1 cellular context compared by ENCODE assay signal in the genomic region with DNA sequence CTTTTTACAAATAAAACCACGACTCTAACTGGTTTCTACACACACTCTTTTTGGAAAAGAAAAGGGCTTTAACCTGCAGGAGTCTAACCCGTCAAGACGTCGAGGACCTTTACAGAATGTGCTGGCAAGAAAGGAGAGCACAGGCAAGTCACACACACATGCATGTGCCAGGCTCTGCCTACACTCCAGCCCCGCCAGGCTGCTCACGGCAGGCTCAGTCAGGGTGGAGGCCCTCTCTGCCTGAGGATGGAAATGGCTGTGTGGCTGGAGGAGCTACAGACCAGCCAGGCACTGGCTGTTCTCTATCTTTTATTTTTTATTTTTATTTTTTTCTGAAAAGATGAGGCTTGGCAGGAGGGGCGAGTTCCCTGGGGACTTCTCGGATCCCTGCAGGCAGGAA.
TF ChIP-seq lines count a peak whose summit lies in the region.

No MANE protein-coding gene starts in this region.

TF ChIP-seq in HepG2, 621 proteins besides CTCF, POLR2A, EP300 and RAD21:
- TF ChIP-seq IRX3 (CRISPR knock-in tag; IDR thresholded peaks at IDR 0.05; ENCODE audit: borderline replicate concordance, low read depth) (no peak), KDM5B (CRISPR knock-in tag; IDR thresholded peaks at IDR 0.05; ENCODE audit: borderline replicate concordance) (0 out of 2 replicates have a peak, but pooled peaks have one; percentile 2), ZNF20 (CRISPR knock-in tag; IDR thresholded peaks at IDR 0.05) (no peak), ZBTB40 (IDR thresholded peaks at IDR 0.05) (no peak), ZBTB40 (CRISPR knock-in tag; IDR thresholded peaks at IDR 0.05) (0 out of 2 replicates have a peak, but pooled peaks have one; percentile 21), ZNF609 (CRISPR knock-in tag; IDR thresholded peaks at IDR 0.05; ENCODE audit: borderline replicate concordance) (0 out of 2 replicates have a peak, but pooled peaks have one; percentile 10), PAXIP1 (CRISPR knock-in tag; conservative IDR thresholded peaks at IDR 0.05) (no peak)
- TF ChIP-seq, protein P1, sequence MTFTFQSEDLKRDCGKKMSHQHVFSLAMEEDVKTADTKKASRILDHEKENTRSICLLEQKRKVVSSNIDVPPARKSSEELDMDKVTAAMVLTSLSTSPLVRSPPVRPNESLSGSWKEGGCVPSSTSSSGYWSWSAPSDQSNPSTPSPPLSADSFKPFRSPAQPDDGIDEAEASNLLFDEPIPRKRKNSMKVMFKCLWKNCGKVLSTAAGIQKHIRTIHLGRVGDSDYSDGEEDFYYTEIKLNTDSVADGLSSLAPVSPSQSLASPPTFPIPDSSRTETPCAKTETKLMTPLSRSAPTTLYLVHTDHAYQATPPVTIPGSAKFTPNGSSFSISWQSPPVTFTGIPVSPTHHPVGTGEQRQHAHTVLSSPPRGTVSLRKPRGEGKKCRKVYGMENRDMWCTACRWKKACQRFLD (CRISPR knock-in tag; IDR thresholded peaks at IDR 0.05; ENCODE audit: borderline replicate concordance) = no peak
